In the genomic region with DNA sequence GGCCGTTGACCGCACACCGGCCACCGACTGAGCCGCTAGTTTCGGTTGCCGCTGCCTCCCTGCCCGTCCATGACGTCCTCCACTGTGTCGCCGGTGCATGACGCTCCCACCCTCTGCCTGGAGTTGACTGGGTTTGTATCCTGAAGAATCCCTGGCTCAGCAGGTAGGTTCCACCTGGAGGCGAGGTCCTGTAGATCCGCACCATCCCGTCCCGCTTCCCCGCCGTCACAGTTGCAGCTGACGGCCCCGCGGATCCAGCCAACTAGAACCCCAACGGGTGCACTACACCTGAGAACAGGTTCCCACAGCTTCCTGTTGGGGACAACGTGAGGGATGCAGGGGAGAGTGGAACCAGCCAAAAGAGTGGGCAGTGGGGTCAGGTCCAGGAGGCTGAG, we compare ENCODE assay signal across 1 cellular context.
TF ChIP-seq lines count a peak whose summit lies in the region.

No MANE protein-coding gene starts in this region.

TF ChIP-seq in HCT116, 20 proteins besides CTCF, POLR2A, EP300 and RAD21:
- TF ChIP-seq ZNF274 (IDR thresholded peaks at IDR 0.05; ENCODE audit: low read depth, low read length) = no peak
- no peak for TF ChIP-seq POLR2AphosphoS5 (IDR thresholded peaks at IDR 0.05; ENCODE audit: low read depth, low read length)
- no peak for TF ChIP-seq CBX3 (IDR thresholded peaks at IDR 0.05; ENCODE audit: low read depth)
- TF ChIP-seq ELF1 (IDR thresholded peaks at IDR 0.05; ENCODE audit: borderline replicate concordance, low read depth) = no peak
- TF ChIP-seq, protein P1, sequence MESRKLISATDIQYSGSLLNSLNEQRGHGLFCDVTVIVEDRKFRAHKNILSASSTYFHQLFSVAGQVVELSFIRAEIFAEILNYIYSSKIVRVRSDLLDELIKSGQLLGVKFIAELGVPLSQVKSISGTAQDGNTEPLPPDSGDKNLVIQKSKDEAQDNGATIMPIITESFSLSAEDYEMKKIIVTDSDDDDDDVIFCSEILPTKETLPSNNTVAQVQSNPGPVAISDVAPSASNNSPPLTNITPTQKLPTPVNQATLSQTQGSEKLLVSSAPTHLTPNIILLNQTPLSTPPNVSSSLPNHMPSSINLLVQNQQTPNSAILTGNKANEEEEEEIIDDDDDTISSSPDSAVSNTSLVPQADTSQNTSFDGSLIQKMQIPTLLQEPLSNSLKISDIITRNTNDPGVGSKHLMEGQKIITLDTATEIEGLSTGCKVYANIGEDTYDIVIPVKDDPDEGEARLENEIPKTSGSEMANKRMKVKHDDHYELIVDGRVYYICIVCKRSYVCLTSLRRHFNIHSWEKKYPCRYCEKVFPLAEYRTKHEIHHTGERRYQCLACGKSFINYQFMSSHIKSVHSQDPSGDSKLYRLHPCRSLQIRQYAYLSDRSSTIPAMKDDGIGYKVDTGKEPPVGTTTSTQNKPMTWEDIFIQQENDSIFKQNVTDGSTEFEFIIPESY (IDR thresholded peaks at IDR 0.05; ENCODE audit: extremely low read depth, insufficient replicate concordance, low read length) = no peak
- TF ChIP-seq JUND (IDR thresholded peaks at IDR 0.05) = no peak
- TF ChIP-seq EZH2 (IDR thresholded peaks at IDR 0.05) = no peak
- TF ChIP-seq EGR1 (IDR thresholded peaks at IDR 0.05; ENCODE audit: low read depth) = no peak
- TF ChIP-seq SIN3A (IDR thresholded peaks at IDR 0.05; ENCODE audit: low read depth) = no peak
- no peak for TF ChIP-seq SRF (IDR thresholded peaks at IDR 0.05; ENCODE audit: low read depth)
- TF ChIP-seq YY1 (IDR thresholded peaks at IDR 0.05; ENCODE audit: extremely low read depth, insufficient replicate concordance, low read depth, low read length) = no peak
- TF ChIP-seq, protein P2, sequence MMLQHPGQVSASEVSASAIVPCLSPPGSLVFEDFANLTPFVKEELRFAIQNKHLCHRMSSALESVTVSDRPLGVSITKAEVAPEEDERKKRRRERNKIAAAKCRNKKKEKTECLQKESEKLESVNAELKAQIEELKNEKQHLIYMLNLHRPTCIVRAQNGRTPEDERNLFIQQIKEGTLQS (IDR thresholded peaks at IDR 0.05) = no peak
- TF ChIP-seq, protein P3, sequence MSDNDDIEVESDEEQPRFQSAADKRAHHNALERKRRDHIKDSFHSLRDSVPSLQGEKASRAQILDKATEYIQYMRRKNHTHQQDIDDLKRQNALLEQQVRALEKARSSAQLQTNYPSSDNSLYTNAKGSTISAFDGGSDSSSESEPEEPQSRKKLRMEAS (IDR thresholded peaks at IDR 0.05) = no peak
